18 cellular contexts compared by ENCODE assay signal in genomic region chr1:30366914-30367313, GRCh38.
A peak's percentile ranks its signal among the peaks of the same experiment; 100 is the strongest.
DNase-seq lines count a peak whose midpoint lies in the region; ATAC-seq, FAIRE-seq and TF ChIP-seq lines count a peak whose summit lies in the region.
"Had no signal": no experiment of that assay in that cellular context is flagged by ENCODE, and none has a peak within 500 bp of the region (broad histone marks: within the 10 kb centered on the region; RNA-seq: fewer than 3 reads in every experiment).

No MANE protein-coding gene starts in this region.

- no peak overlapping the region for H3K4me3 ChIP-seq in Karpas-422 (ENCODE audit: low read length)
- no peak overlapping the region for H3K4me3 ChIP-seq in coronary artery
- no peak overlapping the region for H3K4me3 ChIP-seq in pancreas
- H3K4me3 ChIP-seq: PC-9, SK-N-MC had no signal

- no peaks in the 10 kb centered on the region for H3K9me3 ChIP-seq in Karpas-422 (ENCODE audit: low read length)
- no peaks in the 10 kb centered on the region for H3K9me3 ChIP-seq in pancreas

- H4K20me1 ChIP-seq in Karpas-422 (ENCODE audit: insufficient read depth, low read depth, low read length): no peaks in the 10 kb centered on the region

- H3K27ac ChIP-seq in Karpas-422 (ENCODE audit: low read length): no peak overlapping the region
- no peak overlapping the region for H3K27ac ChIP-seq in coronary artery
- H3K27ac ChIP-seq in pancreas: no peak overlapping the region
- H3K27ac ChIP-seq: KMS-11, PC-9, SK-N-MC had no signal

- TF ChIP-seq CTCF in coronary artery (IDR thresholded peaks at IDR 0.05): no peak
- no peak for TF ChIP-seq CTCF in pancreas (IDR thresholded peaks at IDR 0.05)

- no peaks in the 10 kb centered on the region for H3K27me3 ChIP-seq in Karpas-422 (ENCODE audit: low read length)
- no peaks in the 10 kb centered on the region for H3K27me3 ChIP-seq in pancreas

- intact Hi-C loops in pancreas (cut with DNase I): no loop called here

- no peak for FAIRE-seq in pancreas (lab: Jason Lieb, UNC)
- FAIRE-seq: D721Med had no signal

- no peak overlapping the region for H3K9ac ChIP-seq in Karpas-422 (ENCODE audit: low read length)
- H3K9ac ChIP-seq: KMS-11 had no signal

- DNase-seq in NCI-H82 (lab: John Stamatoyannopoulos, UW) (peak; percentile 34), NCI-H82 treated with DMSO at 0.1 percent for 48 hours (lab: John Stamatoyannopoulos, UW; ENCODE audit: unreplicated experiment) (no peak), Karpas-422 (peak; percentile 45), coronary artery (ENCODE audit: low spot score) (peak; percentile 40), mesenteric fat pad (ENCODE audit: low spot score) (peak; percentile 9), Kasumi-1 (lab: John Stamatoyannopoulos, UW) (no peak), pancreas (no peak), iPS-NIHi11 (ENCODE audit: low spot score) (no peak)
- DNase-seq: 8988T; CD8-positive, alpha-beta memory T cell; DMS79; MM.1S; NCI-H1105; NCI-H187 treated with DMSO at 0.1 percent for 48 hours; PC-9 had no signal

- no peak overlapping the region for H2AFZ ChIP-seq in Karpas-422 (ENCODE audit: low read length)
- H2AFZ ChIP-seq: PC-9 had no signal

- H3K9me2 ChIP-seq in Karpas-422 (replicated peaks; ENCODE audit: insufficient read depth, low read length): no peaks in the 10 kb centered on the region

- no peak overlapping the region for H3K4me2 ChIP-seq in Karpas-422 (ENCODE audit: low read depth, low read length, poor library complexity, severe bottlenecking)
- H3K4me2 ChIP-seq: KMS-11, PC-9 had no signal

- H3K36me3 ChIP-seq in Karpas-422 (ENCODE audit: insufficient read depth, low read length): no peaks in the 10 kb centered on the region
- H3K36me3 ChIP-seq in pancreas: no peaks in the 10 kb centered on the region

- ATAC-seq in pancreas: no peak

- WGBS in pancreas, 2 donors: 49 to 60% methylated on average over 5 of the region's 5 CpGs

- H3K4me1 ChIP-seq in Karpas-422 (ENCODE audit: low read length): no peaks in the 10 kb centered on the region
- H3K4me1 ChIP-seq in pancreas: no peaks in the 10 kb centered on the region

- H3K79me2 ChIP-seq in Karpas-422 (ENCODE audit: low read length): no peaks in the 10 kb centered on the region

Comparison
In these comparisons a context has a peak if more than half of its experiments do, and no peak if none do; other contexts are left out.
1. DNase-seq: peak in NCI-H82 (single experiment), Karpas-422 (single experiment), coronary artery (single experiment) and mesenteric fat pad (single experiment); none in NCI-H82 treated with DMSO at 0.1 percent for 48 hours (single experiment), Kasumi-1 (0 of 2), pancreas (0 of 6) and iPS-NIHi11 (single experiment).